In the genomic region with DNA sequence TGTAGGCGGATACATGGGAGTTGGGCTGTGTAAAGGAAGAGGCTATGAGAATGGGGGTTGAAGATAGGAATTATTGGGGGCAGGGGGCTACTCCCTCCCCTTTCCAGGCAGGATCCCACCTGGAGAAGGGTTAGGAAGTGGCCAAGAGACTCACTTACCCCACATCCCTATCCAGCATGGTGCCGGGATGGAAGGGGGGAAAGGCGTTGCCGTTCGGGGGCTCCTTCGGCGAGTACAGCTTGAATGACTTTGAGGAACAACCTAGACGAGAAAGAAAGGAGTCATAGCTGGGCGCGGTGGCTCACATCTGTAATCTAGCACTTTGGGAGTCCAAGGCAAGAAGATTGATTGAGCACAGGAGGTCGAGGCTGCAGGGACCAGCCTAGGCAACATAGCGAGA, we compare ENCODE assay signal across 23 cellular contexts.
"Had no signal": no experiment of that assay in that cellular context is flagged by ENCODE, and none has a peak within 500 bp of the region (broad histone marks: within the 10 kb centered on the region; RNA-seq: fewer than 3 reads in every experiment).

No MANE protein-coding gene starts in this region.

- ATAC-seq: activated CD4-positive, alpha-beta T cell treated with anti-CD3 and anti-CD28 coated beads for 36 hours; activated T-cell treated with anti-CD3 and anti-CD28 coated beads, Interleukin-2, amount 50 U/mL, for 4 hours; left lung; lower lobe of right lung; psoas muscle had no signal

- H3K4me3 Mint-ChIP-seq: activated CD4-positive, alpha-beta T cell treated with anti-CD3 and anti-CD28 coated beads for 36 hours; activated naive CD8-positive, alpha-beta T cell; activated T-cell treated with anti-CD3 and anti-CD28 coated beads, Interleukin-2, amount 50 U/mL, for 4 hours had no signal

- H2AFZ ChIP-seq: parathyroid adenoma had no signal

- H3K4me3 ChIP-seq: ascending aorta, coronary artery, left lung, lower lobe of right lung, psoas muscle, sigmoid colon, testis had no signal

- H3K27ac ChIP-seq: ascending aorta, brain microvascular endothelial cell, coronary artery, left lung, lower lobe of right lung, parathyroid adenoma, psoas muscle, sigmoid colon, testis had no signal

- H3K9me3 Mint-ChIP-seq: activated T-cell treated with anti-CD3 and anti-CD28 coated beads, Interleukin-2, amount 50 U/mL, for 4 hours; activated T-helper 2 cell treated with anti-CD3 and anti-CD28 coated beads, Interferon-gamma antibody, Interleukin-2, Interleukin-4, amounts not matched to agents 10 μg/mL and 5 μg/mL and 100 μg/mL, durations not matched to agents 14 hours and 24 hours and 36 hours; nephron progenitor cell had no signal

- DNase-seq: activated CD4-positive, alpha-beta T cell treated with anti-CD3 and anti-CD28 coated beads for 36 hours; activated CD4-positive, alpha-beta T cell treated with anti-CD3 and anti-CD28 coated beads, Interleukin-2, amount 50 U/mL, for 48 hours; activated CD4-positive, CD25-positive, alpha-beta regulatory T cell; activated CD8-positive, alpha-beta memory T cell treated with anti-CD3 and anti-CD28 coated beads, Interleukin-2, amount 50 U/mL, for 48 hours; activated T-cell treated with anti-CD3 and anti-CD28 coated beads, Interleukin-2, amount 50 U/mL, for 4 hours; brain microvascular endothelial cell; left lung; lower lobe of right lung; mesenchymal stem cell; nephron progenitor cell; nucleus accumbens; psoas muscle; sigmoid colon; small intestine; stimulated activated naive CD4-positive, alpha-beta T cell treated with Interleukin-2 at 50 U/mL for 16 hours; T-helper 1 cell; testis; trophoblast cell had no signal

- H3K27ac Mint-ChIP-seq: activated T-helper 2 cell treated with anti-CD3 and anti-CD28 coated beads, Interferon-gamma antibody, Interleukin-2, Interleukin-4, amounts not matched to agents 10 μg/mL and 5 μg/mL and 100 μg/mL, durations not matched to agents 14 hours and 24 hours and 36 hours; nephron progenitor cell had no signal

- H3K36me3 Mint-ChIP-seq: activated naive CD8-positive, alpha-beta T cell had no signal

- H3K9me3 ChIP-seq: ascending aorta, left lung, lower lobe of right lung, psoas muscle, sigmoid colon, testis had no signal

- H3K27me3 Mint-ChIP-seq: activated CD4-positive, alpha-beta T cell treated with anti-CD3 and anti-CD28 coated beads for 36 hours; activated naive CD8-positive, alpha-beta T cell had no signal

- H3K27me3 ChIP-seq: ascending aorta, brain microvascular endothelial cell, left lung, sigmoid colon, testis had no signal
